Comparison of ENCODE assay signal across 8 cellular contexts in genomic region chr2:27428213-27428977, GRCh38. TPM values are rescaled to one million over a fixed set of nuclear protein-coding genes. Genes with fewer than 3 reads are reported as not detected.
DNase-seq lines count a peak whose midpoint lies in the region; ATAC-seq lines count a peak whose summit lies in the region.

NRBP1 (plus strand) TSS chr2:27428631; CDS start chr2:27433274, 4,643 bp downstream.

- H4K20me1 ChIP-seq in GM23248 (ENCODE audit: insufficient read depth), result peaks cover 12% of the 10 kb centered on the region

- H3K27ac Mint-ChIP-seq in naive thymus-derived CD4-positive, alpha-beta T cell, result peak within 1 kb of the TSS; percentile 89 to 99 (median 97)
- peak within 1 kb of the TSS; percentile 99 for H3K27ac Mint-ChIP-seq in stimulated activated memory B cell treated with anti-CD40 and anti-IgM and Interleukin-4, amounts not matched to agents 10 μg/mL and 1 μg/mL and 100 μg/mL, for 72 hours

- no peaks in the 10 kb centered on the region for H3K9me2 ChIP-seq in GM23248 (ENCODE audit: insufficient read depth)

- H3K36me3 Mint-ChIP-seq in naive thymus-derived CD4-positive, alpha-beta T cell, result peaks cover 3 to 9% (median 4%) of the 10 kb centered on the region in 5 donors
- peaks cover 5% of the 10 kb centered on the region for H3K36me3 Mint-ChIP-seq in stimulated activated memory B cell treated with anti-CD40 and anti-IgM and Interleukin-4, amounts not matched to agents 10 μg/mL and 1 μg/mL and 100 μg/mL, for 72 hours

- peaks cover 26% of the 10 kb centered on the region for H3F3A ChIP-seq in GM23248 (ENCODE audit: insufficient read depth)

- no peaks in the 10 kb centered on the region for H3K9me3 Mint-ChIP-seq in naive thymus-derived CD4-positive, alpha-beta T cell
- no peaks in the 10 kb centered on the region for H3K9me3 Mint-ChIP-seq in stimulated activated memory B cell treated with anti-CD40 and anti-IgM and Interleukin-4, amounts not matched to agents 10 μg/mL and 1 μg/mL and 100 μg/mL, for 72 hours

- H3K27me3 Mint-ChIP-seq in naive thymus-derived CD4-positive, alpha-beta T cell, result peaks cover 0 to 3% (median 0%) of the 10 kb centered on the region in 5 donors
- H3K27me3 Mint-ChIP-seq in stimulated activated memory B cell treated with anti-CD40 and anti-IgM and Interleukin-4, amounts not matched to agents 10 μg/mL and 1 μg/mL and 100 μg/mL, for 72 hours, result no peaks in the 10 kb centered on the region

- POLR2A ChIA-PET in naive thymus-derived CD4-positive, alpha-beta T cell (lab: Charles Lee), result interaction anchor here (0.7 to 7.4 kb wide), 17 partner anchors 10 to 377 kb away, joined by 3 to 58 read pairs (median 4); partner anchors contain the start of genes AGBL5, EIF2B4, GTF3C2 and MPV17

- peaks cover 44% of the 10 kb centered on the region for H3K79me2 ChIP-seq in GM23248 (ENCODE audit: insufficient read depth)

- H3K9me3 ChIP-seq in GM23248 (ENCODE audit: low read depth), result no peaks in the 10 kb centered on the region
- H3K9me3 ChIP-seq in naive thymus-derived CD4-positive, alpha-beta T cell (ENCODE audit: control insufficient read depth in 2 of 3, low read length in 3 of 3), result no peaks in the 10 kb centered on the region

- 1% methylated on average over 58 to 67 of the region's 75 CpGs for WGBS in GM23248 (ENCODE audit: low coverage in 1 of 2, low lambda C conversion rate in 2 of 2, missing lambda C conversion rate in 2 of 2), 2 experiments

- peak within 1 kb of the TSS; percentile 100 for H3K4me2 ChIP-seq in GM23248 (ENCODE audit: unreplicated experiment)

- in situ Hi-C loops in GM23248 (cut with MboI), result no loop called here

- peak within 1 kb of the TSS; percentile 90 for H3K27ac ChIP-seq in GM23248
- H3K27ac ChIP-seq in naive thymus-derived CD4-positive, alpha-beta T cell (ENCODE audit: low read depth, low read length), result peak within 1 kb of the TSS; percentile 94

- H3K4me3 ChIP-seq in GM23248, result peak within 1 kb of the TSS; percentile 91
- H3K4me3 ChIP-seq in naive thymus-derived CD4-positive, alpha-beta T cell (ENCODE audit: low read length), result peak within 1 kb of the TSS; percentile 84

- H3K36me3 ChIP-seq in GM23248 (ENCODE audit: low read depth), result peaks cover 3% of the 10 kb centered on the region; the same call in 1 of the 2 replicates
- peaks cover 1 to 5% (median 4%) of the 10 kb centered on the region in 3 experiments for H3K36me3 ChIP-seq in naive thymus-derived CD4-positive, alpha-beta T cell (ENCODE audit: control insufficient read depth in 2 of 3, insufficient read depth in 3 of 3, low read length in 3 of 3)

- peak within 1 kb of the TSS; percentile 91 to 99 (median 98) for H3K4me3 Mint-ChIP-seq in naive thymus-derived CD4-positive, alpha-beta T cell
- peak within 1 kb of the TSS; percentile 100 for H3K4me3 Mint-ChIP-seq in stimulated activated memory B cell treated with anti-CD40 and anti-IgM and Interleukin-4, amounts not matched to agents 10 μg/mL and 1 μg/mL and 100 μg/mL, for 72 hours

- H2AFZ ChIP-seq in GM23248, result peak within 1 kb of the TSS; percentile 91

- peaks cover 24% of the 10 kb centered on the region for H3K4me1 ChIP-seq in GM23248 (ENCODE audit: insufficient read depth)
- peaks cover 23 to 28% of the 10 kb centered on the region in 2 donors for H3K4me1 ChIP-seq in naive thymus-derived CD4-positive, alpha-beta T cell (ENCODE audit: control insufficient read depth in 2 of 2, insufficient read depth in 2 of 2, low read length in 2 of 2)

- intact Hi-C loops in naive thymus-derived CD4-positive, alpha-beta T cell (cut with micrococcal nuclease), result loop anchor here (1.0 to 5.0 kb wide), 15 partner anchors 19 to 462 kb away; partner anchors contain the start of genes CCDC121 (in 2 of the 2), EIF2B4 (in 2 of the 2), GPN1 (in 2 of the 2) and GTF3C2 (in 2 of the 2)

- no peaks in the 10 kb centered on the region for H3K27me3 ChIP-seq in GM23248 (replicated peaks; ENCODE audit: insufficient read depth)
- H3K27me3 ChIP-seq in naive thymus-derived CD4-positive, alpha-beta T cell (ENCODE audit: control insufficient read depth in 2 of 2, insufficient read depth in 2 of 2, low read length in 2 of 2), result no peaks in the 10 kb centered on the region

- peaks cover 32 to 48% (median 39%) of the 10 kb centered on the region in 7 donors for H3K4me1 Mint-ChIP-seq in naive thymus-derived CD4-positive, alpha-beta T cell
- H3K4me1 Mint-ChIP-seq in stimulated activated memory B cell treated with anti-CD40 and anti-IgM and Interleukin-4, amounts not matched to agents 10 μg/mL and 1 μg/mL and 100 μg/mL, for 72 hours, result peaks cover 39% of the 10 kb centered on the region

- ATAC-seq in naive thymus-derived CD4-positive, alpha-beta T cell, result peak; percentile 97
- peak; percentile 98 for ATAC-seq in stimulated activated memory B cell treated with anti-CD40 and anti-IgM and Interleukin-4, amounts not matched to agents 10 μg/mL and 1 μg/mL and 100 μg/mL, for 72 hours

- peak within 1 kb of the TSS; percentile 93 for H3K9ac ChIP-seq in GM23248

- CTCF ChIA-PET in naive thymus-derived CD4-positive, alpha-beta T cell (lab: Charles Lee), result interaction anchor here (1.0 to 1.5 kb wide), 2 partner anchors 105 to 255 kb away, joined by 4 to 5 read pairs; no protein-coding TSS in a partner anchor

- peak; percentile 94 for DNase-seq in Daoy (ENCODE audit: low read depth)
- DNase-seq in GM23248, result peak; percentile 96
- peak; percentile 87 to 88 for DNase-seq in Kasumi-1 (lab: John Stamatoyannopoulos, UW)
- peak; percentile 98 for DNase-seq in RPMI8226
- peak; percentile 82 to 86 for DNase-seq in activated T-helper 1 cell treated with anti-CD3 and anti-CD28 coated beads, Interleukin-2, amount 50 U/mL, for 16 hours (ENCODE audit: low read depth in 1 of 2, low spot score in 1 of 2)
- DNase-seq in fibroblast of gingiva (ENCODE audit: low read depth), result peak; percentile 84
- peak; percentile 83 to 97 (median 88) for DNase-seq in naive thymus-derived CD4-positive, alpha-beta T cell

RNA-seq across cellular contexts. Expression of gene NRBP1, which starts in this region (rescaled TPM):
- 126 and 134 TPM in 2 replicates for total RNA-seq in Daoy (2014; rRNA removed; shearing (Covaris generic))
- total RNA-seq in GM23248 (2014; rRNA removed; shearing (Covaris generic)), result 145 and 165 TPM in 2 replicates
- 201 and 219 TPM in 2 replicates for polyA plus RNA-seq in GM23248 (2016; fragmentation: Nextera tagmentation; extraction: Ambion mirVana)
- total RNA-seq in naive thymus-derived CD4-positive, alpha-beta T cell, result 100 to 1,000 TPM in 4 of 5 experiments, 10 to 100 TPM in 1; 94.4 to 181 (median 121) TPM
- 100 to 1,000 TPM in 1 of 2 donors, 10 to 100 TPM in 1; 70.0 to 124 TPM for polyA plus RNA-seq in naive thymus-derived CD4-positive, alpha-beta T cell

Comparison
In these comparisons a context has a peak if more than half of its experiments do, and no peak if none do; other contexts are left out.
1. Peak in every context shown above with its lines: DNase-seq, ATAC-seq, H3K4me3 ChIP-seq and H3K27ac ChIP-seq.